In the genomic region with DNA sequence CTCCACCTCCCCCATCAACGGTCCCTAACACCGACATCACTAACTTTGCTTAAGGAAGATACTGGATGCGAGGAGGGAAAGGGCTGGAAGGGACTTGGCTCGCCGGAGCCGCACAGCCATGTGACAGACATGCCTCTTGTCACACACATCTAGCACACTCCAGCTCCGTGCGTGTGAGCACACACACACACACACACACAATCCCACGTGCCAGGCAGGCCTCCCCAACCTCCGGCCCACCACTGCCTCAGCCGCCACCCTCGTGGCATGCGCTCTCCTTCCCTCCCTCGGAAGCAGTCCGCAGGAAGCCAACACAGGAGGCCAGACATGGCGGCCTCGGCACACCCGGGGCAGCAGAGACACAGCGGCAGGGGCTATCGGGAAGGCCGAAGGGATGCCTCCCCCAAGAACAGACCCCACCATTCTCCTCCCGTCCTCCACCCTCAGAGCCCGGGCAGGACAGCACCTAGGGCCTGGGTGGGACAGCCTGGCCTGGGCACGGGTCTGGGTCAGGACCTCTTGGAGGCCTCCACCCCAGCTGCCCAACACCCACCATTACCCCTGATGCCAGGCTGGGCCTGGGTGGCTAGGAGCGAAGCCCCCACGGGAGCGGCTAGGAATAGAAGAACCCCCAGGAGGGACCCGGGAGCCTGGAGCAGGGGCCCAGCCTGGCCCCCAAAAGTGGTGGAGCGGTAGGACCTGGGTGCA, we compare ENCODE assay signal across 9 cellular contexts. TPM values are rescaled to one million over a fixed set of nuclear protein-coding genes. Genes with fewer than 3 reads are reported as not detected.
DNase-seq lines count a peak whose midpoint lies in the region; TF ChIP-seq lines count a peak whose summit lies in the region.
"Had no signal": no experiment of that assay in that cellular context is flagged by ENCODE, and none has a peak within 500 bp of the region (broad histone marks: within the 10 kb centered on the region; RNA-seq: fewer than 3 reads in every experiment).

No MANE protein-coding gene starts in this region.

- H3K9me2 ChIP-seq in PC-9 (ENCODE audit: insufficient read depth), result no peaks in the 10 kb centered on the region

- BruUV-seq in PC-9 (replicated peaks; lab: Mats Ljungman, UMichigan), result no TSS peak

- peaks cover 60% of the 10 kb centered on the region for H3K4me1 Mint-ChIP-seq in stimulated activated naive CD8-positive, alpha-beta T cell treated with anti-CD3 and anti-CD28 coated beads, Interleukin-15, Interleukin-2, amounts not matched to agents 100 ng/mL and 50 ng/mL, for 24 hours (ENCODE audit: low read depth)

- peak overlapping the region; percentile 56 to 70 for H3K9ac ChIP-seq in mucosa of rectum (ENCODE audit: low read depth in 1 of 2, low read length in 2 of 2)

- H4K20me1 ChIP-seq in PC-9 (ENCODE audit: insufficient read depth), result no peaks in the 10 kb centered on the region

- peak overlapping the region; percentile 70 to 83 for H3K27ac ChIP-seq in mucosa of rectum (ENCODE audit: low read depth in 2 of 2, low read length in 2 of 2)
- no peak overlapping the region for H3K27ac ChIP-seq in PC-9

- POLR2A ChIA-PET in PC-9 (lab: Charles Lee; ENCODE audit: unreplicated experiment), result no interaction called here

- H3K4me2 ChIP-seq in PC-9, result no peak overlapping the region

- H3K9me3 Mint-ChIP-seq in stimulated activated naive CD8-positive, alpha-beta T cell treated with anti-CD3 and anti-CD28 coated beads, Interleukin-15, Interleukin-2, amounts not matched to agents 100 ng/mL and 50 ng/mL, for 24 hours, result no peaks in the 10 kb centered on the region

- H3K4me1 ChIP-seq in mucosa of rectum (ENCODE audit: control insufficient read depth in 2 of 2, insufficient read depth in 2 of 2, low read length in 2 of 2) (peaks cover 12% of the 10 kb centered on the region in 2 donors), PC-9 (replicated peaks; ENCODE audit: insufficient read depth) (no peaks in the 10 kb centered on the region)

- H2AFZ ChIP-seq in PC-9, result no peak overlapping the region

- H3K27ac Mint-ChIP-seq in stimulated activated naive CD8-positive, alpha-beta T cell treated with anti-CD3 and anti-CD28 coated beads, Interleukin-15, Interleukin-2, amounts not matched to agents 100 ng/mL and 50 ng/mL, for 24 hours, result peak overlapping the region; percentile 99

- H3K9me3 ChIP-seq in mucosa of rectum (ENCODE audit: control insufficient read depth in 2 of 2, low read length in 2 of 2) (no peaks in the 10 kb centered on the region), PC-9 (ENCODE audit: insufficient read depth, low read depth) (no peaks in the 10 kb centered on the region)

- DNase-seq in GM10266 (ENCODE audit: extremely low spot score) (peak; percentile 63), RPMI8226 (peak; percentile 60), PC-9 (no peak), COR-L47 (lab: John Stamatoyannopoulos, UW) (no peak), NCI-H2081 (lab: John Stamatoyannopoulos, UW) (no peak)
- DNase-seq in activated naive CD4-positive, alpha-beta T cell treated with Interleukin-2 at 50 U/mL for 16 hours, result peak; percentile 71

- H3K4me3 Mint-ChIP-seq in stimulated activated naive CD8-positive, alpha-beta T cell treated with anti-CD3 and anti-CD28 coated beads, Interleukin-15, Interleukin-2, amounts not matched to agents 100 ng/mL and 50 ng/mL, for 24 hours, result peak overlapping the region; percentile 95

- H3K27me3 ChIP-seq in mucosa of rectum (ENCODE audit: control insufficient read depth in 2 of 2, insufficient read depth in 2 of 2, low read length in 2 of 2) (no peaks in the 10 kb centered on the region), PC-9 (ENCODE audit: insufficient read depth, low read depth) (no peaks in the 10 kb centered on the region)

- H3K36me3 Mint-ChIP-seq in stimulated activated naive CD8-positive, alpha-beta T cell treated with anti-CD3 and anti-CD28 coated beads, Interleukin-15, Interleukin-2, amounts not matched to agents 100 ng/mL and 50 ng/mL, for 24 hours (ENCODE audit: low read depth), result peaks cover 35% of the 10 kb centered on the region

- CTCF ChIA-PET in PC-9 (lab: Charles Lee), result no interaction called here

- no peak for TF ChIP-seq CTCF in GM10266 (IDR thresholded peaks at IDR 0.05; ENCODE audit: control insufficient read depth, insufficient read depth, low read depth, missing control alignments)
- no peak for TF ChIP-seq CTCF in PC-9 (conservative IDR thresholded peaks at IDR 0.05)

- peaks cover 20% of the 10 kb centered on the region for H3F3A ChIP-seq in PC-9 (ENCODE audit: insufficient read depth, low read depth)

- no peaks in the 10 kb centered on the region for H3K79me2 ChIP-seq in PC-9 (ENCODE audit: low read depth)

- intact Hi-C loops in PC-9 (cut with micrococcal nuclease; ENCODE audit: unreplicated experiment), result no loop called here

- H3K4me3 ChIP-seq in mucosa of rectum (ENCODE audit: low read length in 2 of 2) (peak overlapping the region; percentile 58 to 76), PC-9 (no peak overlapping the region)

- H3K36me3 ChIP-seq in mucosa of rectum (ENCODE audit: control insufficient read depth in 2 of 2, insufficient read depth in 2 of 2, low read length in 2 of 2) (peaks cover 4 to 5% of the 10 kb centered on the region in 2 donors), PC-9 (ENCODE audit: low read depth) (no peaks in the 10 kb centered on the region)

- no peaks in the 10 kb centered on the region for H3K27me3 Mint-ChIP-seq in stimulated activated naive CD8-positive, alpha-beta T cell treated with anti-CD3 and anti-CD28 coated beads, Interleukin-15, Interleukin-2, amounts not matched to agents 100 ng/mL and 50 ng/mL, for 24 hours

RNA-seq across cellular contexts. Expression of gene MFNG, which starts 1.0 kb away (rescaled TPM):
- 26.0 and 28.1 TPM in 2 replicates for total RNA-seq in PC-9 (2021)

RNA-seq across cellular contexts. Expression of gene CARD10, which starts 34.1 kb away (rescaled TPM):
- 63.9 and 76.7 TPM in 2 replicates for total RNA-seq in PC-9 (2021)

RNA-seq across cellular contexts. Expression of gene ELFN2, which starts 57.9 kb away (rescaled TPM):
- 30.8 and 36.6 TPM in 2 replicates for total RNA-seq in PC-9 (2021)
- total RNA-seq: subcutaneous adipose tissue had no signal

Comparison
In these comparisons a context has a peak if more than half of its experiments do, and no peak if none do; other contexts are left out.
1. DNase-seq: peak in GM10266 (single experiment), RPMI8226 (single experiment) and activated naive CD4-positive, alpha-beta T cell treated with Interleukin-2 at 50 U/mL for 16 hours (single experiment); none in PC-9 (0 of 2), COR-L47 (single experiment) and NCI-H2081 (0 of 2).